ENCODE assay signal across 8 cellular contexts in genomic region chr2:119759451-119760236, GRCh38. TPM values are rescaled to one million over a fixed set of nuclear protein-coding genes. Genes with fewer than 3 reads are reported as not detected.
A peak's percentile ranks its signal among the peaks of the same experiment; 100 is the strongest.
DNase-seq lines count a peak whose midpoint lies in the region; ATAC-seq and TF ChIP-seq lines count a peak whose summit lies in the region.

PTPN4 (plus strand) TSS chr2:119759922; CDS start chr2:119809854, 49,932 bp downstream.

- no peaks in the 10 kb centered on the region for H3K27me3 ChIP-seq in lung (ENCODE audit: control insufficient read depth, insufficient read depth)

- CTCF ChIA-PET in activated CD8-positive, alpha-beta memory T cell treated with anti-CD3 and anti-CD28 coated beads for 36 hours (lab: Charles Lee): interaction anchor here (0.6 to 0.8 kb wide), 3 partner anchors 20 to 1783 kb away, joined by 3 to 4 read pairs (median 3); no protein-coding TSS in a partner anchor

- ATAC-seq in lung (ENCODE audit: insufficient read depth, low FRiP score): peak; percentile 95

- POLR2A ChIA-PET in activated CD8-positive, alpha-beta memory T cell treated with anti-CD3 and anti-CD28 coated beads for 36 hours (lab: Charles Lee): interaction anchor here (0.6 to 1.0 kb wide), 3 partner anchors 81 to 472 kb away, joined by 3 to 5 read pairs (median 4); partner anchors contain the start of gene TMEM177

- no peak for TF ChIP-seq CTCF in GM20000 (IDR thresholded peaks at IDR 0.05; ENCODE audit: extremely low read depth, missing control alignments)
- no peak for TF ChIP-seq CTCF in lung (IDR thresholded peaks at IDR 0.05; ENCODE audit: control extremely low read depth, extremely low read depth)

- no peaks in the 10 kb centered on the region for H3K36me3 ChIP-seq in lung (ENCODE audit: control insufficient read depth in 2 of 2, insufficient read depth in 2 of 2, low read length in 2 of 2)

- peak within 1 kb of the TSS; percentile 75 for H3K4me3 ChIP-seq in lung

- peaks cover 1 to 3% of the 10 kb centered on the region in 2 donors for H3K4me1 ChIP-seq in lung (ENCODE audit: control insufficient read depth in 2 of 2, insufficient read depth in 2 of 2, low read length in 2 of 2)

- no peaks in the 10 kb centered on the region for H3K9me3 ChIP-seq in lung (ENCODE audit: control insufficient read depth in 2 of 2, insufficient read depth in 1 of 2, low read length in 1 of 2)

- WGBS in lung, 2 donors: 0% methylated on average over 55 to 59 of the region's 59 CpGs

- DNase-seq in CMK (ENCODE audit: low read depth) (peak; percentile 93), GM20000 (ENCODE audit: low spot score) (peak; percentile 95), HT-29 (ENCODE audit: low spot score) (peak; percentile 98), NOMO-1 (lab: John Stamatoyannopoulos, UW; ENCODE audit: unreplicated experiment in 2 of 2) (peak; percentile 97 to 100), lung (ENCODE audit: low spot score) (peak; percentile 96)
- DNase-seq in effector CD8-positive, alpha-beta T cell (lab: John Stamatoyannopoulos, UW): peak; percentile 92
- DNase-seq in stimulated activated CD4-positive, alpha-beta T cell treated with anti-CD3 and anti-CD28 coated beads, TNF-alpha, amount 100 ng/mL, for 4 hours (ENCODE audit: low read depth in 3 of 3): peak; percentile 86 to 94 (median 93)

- H3K27ac ChIP-seq in lung (ENCODE audit: low read depth in 1 of 2, low read length in 1 of 2): peak within 1 kb of the TSS; percentile 88 to 99

RNA-seq across cellular contexts. Expression of gene PTPN4, which starts in this region (rescaled TPM):
- 45.4 and 69.3 TPM in 2 replicates for total RNA-seq in HT-29 (2014; rRNA removed; shearing (Covaris generic))
- 10 to 100 TPM; 26.5 to 34.1 TPM for total RNA-seq in activated CD8-positive, alpha-beta memory T cell treated with anti-CD3 and anti-CD28 coated beads for 36 hours
- total RNA-seq in lung: 10 to 100 TPM; 48.8 to 70.7 TPM
- polyA plus RNA-seq in lung: 1 to 10 TPM; 4.2 to 5.3 TPM

Comparison
In these comparisons a context has a peak if more than half of its experiments do, and no peak if none do; other contexts are left out.
1. Peak in every context shown above with its lines: DNase-seq, ATAC-seq, H3K4me3 ChIP-seq and H3K27ac ChIP-seq.